ENCODE assay signal across 8 cellular contexts in the genomic region with DNA sequence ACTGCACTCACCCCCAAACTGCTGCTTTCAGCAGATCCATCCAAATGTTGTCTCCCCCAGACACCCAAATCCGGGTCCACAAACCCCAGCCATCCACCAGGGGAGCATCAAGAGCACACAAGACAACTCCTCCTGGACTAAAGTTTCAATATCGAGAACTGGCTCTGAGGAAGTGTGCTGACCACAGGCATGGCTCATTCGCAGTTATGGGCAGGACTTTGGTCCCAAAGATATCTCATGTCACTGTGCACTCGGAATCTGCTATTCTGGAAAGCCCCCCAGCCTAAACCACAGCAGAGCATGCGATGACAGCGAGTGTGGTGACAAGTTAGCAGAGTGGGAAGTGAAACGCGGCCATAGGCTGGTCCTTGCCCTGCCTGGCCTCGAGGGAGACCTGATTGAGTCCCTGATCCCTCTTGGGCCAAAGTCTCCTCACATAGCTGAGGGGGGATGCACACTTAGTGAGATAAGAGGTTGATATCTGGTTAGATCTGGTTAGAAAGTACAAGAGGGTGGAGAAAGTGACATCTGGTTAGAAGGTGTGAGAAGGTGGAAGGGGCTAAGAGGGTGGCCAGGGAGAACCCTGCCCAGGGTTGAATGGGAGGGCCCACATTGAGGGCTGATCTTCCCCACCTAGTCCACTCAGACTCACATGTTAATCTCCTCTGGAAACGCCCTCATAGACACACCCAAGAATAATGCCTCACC.
DNase-seq lines count a peak whose midpoint lies in the region; ATAC-seq, FAIRE-seq and TF ChIP-seq lines count a peak whose summit lies in the region.

No MANE protein-coding gene starts in this region.

- POLR2A ChIA-PET in RWPE1 (lab: Yijun Ruan, JAX; ENCODE audit: low non-redundant PET), result no interaction called here

- CTCF ChIA-PET in RWPE1 (lab: Yijun Ruan, JAX), result interaction anchor here (0.6 kb wide), 1 partner anchor 435 kb away, joined by 3 read pairs; no protein-coding TSS in a partner anchor

- no peak overlapping the region for H3K4me3 ChIP-seq in epithelial cell of esophagus (ENCODE audit: low read length)

- FAIRE-seq in H54 (lab: Jason Lieb, UNC), result no peak

- TF ChIP-seq POLR2A in H54 (IDR thresholded peaks at IDR 0.05; ENCODE audit: low read depth, low read length), result no peak

- DNase-seq in epithelial cell of esophagus (ENCODE audit: low read depth) (peak; percentile 26), H54 (ENCODE audit: insufficient read length, low spot score) (no peak), RWPE1 (ENCODE audit: low spot score) (no peak), T-helper 2 cell (no peak)

- H3K27ac ChIP-seq in RWPE1, result no peak overlapping the region

- TF ChIP-seq CTCF in GM12872 (IDR thresholded peaks at IDR 0.05; ENCODE audit: insufficient read depth, low read depth, low read length) (peak; percentile 61), epithelial cell of esophagus (IDR thresholded peaks at IDR 0.05; ENCODE audit: insufficient read depth, low read depth, low read length, missing control alignments) (no peak), RWPE1 (conservative IDR thresholded peaks at IDR 0.05; ENCODE audit: low read depth) (no peak)

- ATAC-seq in GM21367 (IDR thresholded peaks at IDR 0.05; ENCODE audit: unreplicated experiment), result peak; percentile 50
- ATAC-seq in HG03558 (IDR thresholded peaks at IDR 0.05; ENCODE audit: extremely low read depth, unreplicated experiment), result peak; percentile 50
- ATAC-seq in SK-N-SH treated with all-trans-retinoic acid at 6 μM for 48 hours, result no peak

TF ChIP-seq in SK-N-SH treated with all-trans-retinoic acid at 6 μM for 48 hours, 23 proteins besides CTCF, POLR2A, EP300 and RAD21:
- TF ChIP-seq TCF4 (CRISPR knock-in tag; IDR thresholded peaks at IDR 0.05; ENCODE audit: borderline replicate concordance) (no peak), ISL1 (CRISPR knock-in tag; IDR thresholded peaks at IDR 0.05) (no peak)
